ENCODE assay signal across 8 cellular contexts in genomic region chr9:119961774-119962408, GRCh38.
DNase-seq lines count a peak whose midpoint lies in the region; ATAC-seq and TF ChIP-seq lines count a peak whose summit lies in the region.

No MANE protein-coding gene starts in this region.

- DNase-seq in stimulated activated CD4-positive, alpha-beta T cell treated with anti-CD3 and anti-CD28 coated beads, Interleukin-12 subunit alpha, Interleukin-12 subunit beta, amount 100 ng/mL, for 4 hours, result peak; percentile 3
- no peak for DNase-seq in stimulated activated CD4-positive, alpha-beta T cell treated with anti-CD3 and anti-CD28 coated beads, Interleukin-4, amount 100 ng/mL, for 24 hours
- DNase-seq in SK-N-MC (ENCODE audit: low read depth, low spot score) (no peak), glomerular visceral epithelial cell (ENCODE audit: extremely low spot score) (peak; percentile 40), spleen (no peak), T-cell (no peak), cerebellum (ENCODE audit: low spot score) (no peak)

- H3K27me3 Mint-ChIP-seq in T-cell, result peaks cover 7 to 8% of the 10 kb centered on the region in 2 donors

- H3K9me3 ChIP-seq in SK-N-MC (ENCODE audit: low read depth, low read length), result no peaks in the 10 kb centered on the region; the same call in 1 of the 2 replicates
- H3K9me3 ChIP-seq in spleen, result no peaks in the 10 kb centered on the region

- H3K9ac ChIP-seq in SK-N-MC (ENCODE audit: insufficient read length), result no peak overlapping the region

- CTCF ChIA-PET in T-cell (lab: Charles Lee), result interaction anchor here in 1 of 2 donors (0.6 kb wide), 1 partner anchor 7 kb away, joined by 3 read pairs; no protein-coding TSS in a partner anchor

- H3K27me3 ChIP-seq in spleen (replicated peaks in 1 of 7), result peaks cover 0 to 24% (median 0%) of the 10 kb centered on the region in 7 donors

- POLR2A ChIA-PET in T-cell (lab: Charles Lee), result no interaction called here

- TF ChIP-seq POLR2A in spleen (IDR thresholded peaks at IDR 0.05), result no peak

- peaks cover 0 to 4% (median 0%) of the 10 kb centered on the region in 3 donors for H3K9me3 Mint-ChIP-seq in T-cell

- ATAC-seq in HG03280 (IDR thresholded peaks at IDR 0.05; ENCODE audit: unreplicated experiment), result no peak
- no peak for ATAC-seq in T-cell (replicated peaks in 1 of 4)

- WGBS in spleen, 5 donors, result 37 to 58% (median 42%) methylated on average over 14 to 19 of the region's 19 CpGs

- no peaks in the 10 kb centered on the region for H3K36me3 Mint-ChIP-seq in T-cell

- peak overlapping the region; percentile 96; the same call in 1 of the 2 replicates for H3K27ac ChIP-seq in SK-N-MC
- H3K27ac ChIP-seq in spleen, result no peak overlapping the region

- no peaks in the 10 kb centered on the region for H3K4me1 Mint-ChIP-seq in T-cell

- intact Hi-C loops in spleen (cut with DNase I; ENCODE audit: low total_unique reads), result no loop called here

- H3K4me3 Mint-ChIP-seq in T-cell, result no peak overlapping the region

- H3K36me3 ChIP-seq in SK-N-MC (ENCODE audit: insufficient read depth, low read length), result no peaks in the 10 kb centered on the region
- no peaks in the 10 kb centered on the region for H3K36me3 ChIP-seq in spleen

- no peaks in the 10 kb centered on the region for H3K4me1 ChIP-seq in spleen

- peak in 7 of 11 experiments; percentile 19 to 62 (median 53) for TF ChIP-seq CTCF in spleen (IDR thresholded peaks at IDR 0.05 in 8 of 11, conservative IDR thresholded peaks at IDR 0.05 in 3 of 11)

- H3K4me3 ChIP-seq in SK-N-MC (no peak overlapping the region), spleen (no peak overlapping the region)

- H3K27ac Mint-ChIP-seq in T-cell, result no peak overlapping the region

Comparison
In these comparisons a context has a peak if more than half of its experiments do, and no peak if none do; other contexts are left out.
1. DNase-seq: peak in stimulated activated CD4-positive, alpha-beta T cell treated with anti-CD3 and anti-CD28 coated beads, Interleukin-12 subunit alpha, Interleukin-12 subunit beta, amount 100 ng/mL, for 4 hours (single experiment) and glomerular visceral epithelial cell (single experiment); none in stimulated activated CD4-positive, alpha-beta T cell treated with anti-CD3 and anti-CD28 coated beads, Interleukin-4, amount 100 ng/mL, for 24 hours (single experiment), SK-N-MC (single experiment), spleen (single experiment), T-cell (0 of 34) and cerebellum (single experiment).